In genomic region chr4:90293320-90293719, GRCh38 we compare ENCODE assay signal across 11 cellular contexts.
DNase-seq lines count a peak whose midpoint lies in the region; ATAC-seq and TF ChIP-seq lines count a peak whose summit lies in the region.
"Had no signal": no experiment of that assay in that cellular context is flagged by ENCODE, and none has a peak within 500 bp of the region (broad histone marks: within the 10 kb centered on the region; RNA-seq: fewer than 3 reads in every experiment).

No MANE protein-coding gene starts in this region.

- no peaks in the 10 kb centered on the region for H3K4me1 Mint-ChIP-seq in T-helper 17 cell

- H3K27me3 Mint-ChIP-seq in T-helper 17 cell: peaks cover 4% of the 10 kb centered on the region

- in situ Hi-C loops in GM13977 (cut with MboI; ENCODE audit: low pct_unique_long_range_greater_than_20kb, low sequenced_read_pairs, unreplicated experiment): no loop called here

- no peaks in the 10 kb centered on the region for H3K9me3 ChIP-seq in T-helper 17 cell (ENCODE audit: control insufficient read depth, low read length, poor library complexity, severe bottlenecking)

- TF ChIP-seq CTCF in AG09319 (IDR thresholded peaks at IDR 0.05; ENCODE audit: low read depth, low read length) (peak; percentile 41), GM13977 (IDR thresholded peaks at IDR 0.05; ENCODE audit: extremely low read depth, insufficient read depth, missing control alignments) (peak; percentile 26)

- no peak for DNase-seq in AG09319 (ENCODE audit: extremely low read depth, low read depth)
- DNase-seq in GM13977 (ENCODE audit: low spot score): no peak
- peak; percentile 15 for DNase-seq in astrocyte of the hippocampus (ENCODE audit: low read depth, low spot score)
- DNase-seq in kidney tubule cell (ENCODE audit: low spot score): peak; percentile 19
- DNase-seq in T-helper 17 cell: no peak
- DNase-seq in retina: no peak
- DNase-seq: activated naive CD4-positive, alpha-beta T cell treated with anti-CD3 and anti-CD28 coated beads for 36 hours; GDM1; NCI-H2081 had no signal

- H3K4me3 Mint-ChIP-seq in T-helper 17 cell: no peak overlapping the region
- H3K4me3 Mint-ChIP-seq: activated naive CD4-positive, alpha-beta T cell treated with anti-CD3 and anti-CD28 coated beads for 36 hours had no signal

- no peak overlapping the region for H3K27ac Mint-ChIP-seq in T-helper 17 cell
- H3K27ac Mint-ChIP-seq: activated naive CD4-positive, alpha-beta T cell treated with anti-CD3 and anti-CD28 coated beads for 36 hours had no signal

- no peaks in the 10 kb centered on the region for H3K36me3 Mint-ChIP-seq in T-helper 17 cell (ENCODE audit: low read depth)

- ATAC-seq in HG03378 (IDR thresholded peaks at IDR 0.05; ENCODE audit: unreplicated experiment): no peak
- no peak for ATAC-seq in T-helper 17 cell
- no peak for ATAC-seq in HG03457 (IDR thresholded peaks at IDR 0.05; ENCODE audit: unreplicated experiment)

Comparison
In these comparisons a context has a peak if more than half of its experiments do, and no peak if none do; other contexts are left out.
1. DNase-seq: peak in astrocyte of the hippocampus (single experiment) and kidney tubule cell (single experiment); none in AG09319 (single experiment), GM13977 (single experiment), T-helper 17 cell (0 of 3) and retina (single experiment).